ENCODE assay signal across 25 cellular contexts in the genomic region with DNA sequence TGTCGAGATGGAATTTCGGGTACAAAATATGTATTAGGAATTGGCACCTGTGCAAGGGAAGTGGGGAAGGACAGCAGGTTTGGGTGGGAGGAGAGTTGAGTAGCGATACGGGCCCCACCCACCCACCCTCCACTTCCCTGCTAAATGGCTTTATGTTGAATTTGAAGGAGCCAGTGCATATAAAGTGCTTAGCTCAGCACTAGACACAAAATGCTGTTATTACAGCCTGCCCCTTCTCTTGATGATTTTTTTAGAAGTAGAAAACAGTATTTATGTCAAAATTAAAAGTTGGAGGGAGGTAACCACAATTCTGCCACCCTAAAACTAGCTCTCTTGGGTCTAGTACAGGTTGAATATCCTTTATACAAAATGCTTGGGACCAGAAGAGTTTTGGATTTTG.
"Had no signal": no experiment of that assay in that cellular context is flagged by ENCODE, and none has a peak within 500 bp of the region (broad histone marks: within the 10 kb centered on the region; RNA-seq: fewer than 3 reads in every experiment).

No MANE protein-coding gene starts in this region.

- H3K4me3 Mint-ChIP-seq: immature natural killer cell, mesothelial cell of epicardium, naive B cell had no signal

- H3K4me3 ChIP-seq: coronary artery, dorsolateral prefrontal cortex, esophagus muscularis mucosa, gastroesophageal sphincter, heart left ventricle, hepatocyte, left ventricle myocardium inferior, lower lobe of right lung, mucosa of descending colon had no signal

- H3K9me3 ChIP-seq: esophagus muscularis mucosa, gastroesophageal sphincter, heart left ventricle, left ventricle myocardium inferior, lower lobe of right lung, mucosa of descending colon had no signal

- H3K4me1 Mint-ChIP-seq: immature natural killer cell, mesothelial cell of epicardium had no signal

- DNase-seq: dermis blood vessel endothelial cell; dorsolateral prefrontal cortex; effector CD4-positive, alpha-beta T cell; effector memory CD4-positive, alpha-beta T cell; foreskin keratinocyte; hypothalamus; immature natural killer cell; islet precursor cell; kidney; kidney glomerular epithelial cell; left colon; left ventricle myocardium inferior; mesenchymal stem cell; mucosa of descending colon; naive B cell had no signal

- H3K9me3 Mint-ChIP-seq: immature natural killer cell, mesothelial cell of epicardium, naive B cell had no signal

- H3K4me2 ChIP-seq: hepatocyte had no signal

- H2AFZ ChIP-seq: hepatocyte had no signal

- H3K27ac ChIP-seq: coronary artery, esophagus muscularis mucosa, foreskin keratinocyte, gastroesophageal sphincter, heart left ventricle, hepatocyte, left ventricle myocardium inferior, lower lobe of right lung had no signal

- H3K4me1 ChIP-seq: foreskin keratinocyte, gastroesophageal sphincter had no signal

- ATAC-seq: foreskin keratinocyte, gastroesophageal sphincter, heart left ventricle, left colon, left lobe of liver, lower lobe of right lung, mucosa of descending colon had no signal

- H3K27me3 ChIP-seq: dorsolateral prefrontal cortex, esophagus muscularis mucosa, foreskin keratinocyte, gastroesophageal sphincter, heart left ventricle, hepatocyte had no signal

- H3K27ac Mint-ChIP-seq: mesothelial cell of epicardium, naive B cell had no signal

- FAIRE-seq: colon, frontal cortex, kidney had no signal

- H3K27me3 Mint-ChIP-seq: naive B cell had no signal

- H3K79me2 ChIP-seq: hepatocyte had no signal
